1 cellular context compared by ENCODE assay signal in the genomic region with DNA sequence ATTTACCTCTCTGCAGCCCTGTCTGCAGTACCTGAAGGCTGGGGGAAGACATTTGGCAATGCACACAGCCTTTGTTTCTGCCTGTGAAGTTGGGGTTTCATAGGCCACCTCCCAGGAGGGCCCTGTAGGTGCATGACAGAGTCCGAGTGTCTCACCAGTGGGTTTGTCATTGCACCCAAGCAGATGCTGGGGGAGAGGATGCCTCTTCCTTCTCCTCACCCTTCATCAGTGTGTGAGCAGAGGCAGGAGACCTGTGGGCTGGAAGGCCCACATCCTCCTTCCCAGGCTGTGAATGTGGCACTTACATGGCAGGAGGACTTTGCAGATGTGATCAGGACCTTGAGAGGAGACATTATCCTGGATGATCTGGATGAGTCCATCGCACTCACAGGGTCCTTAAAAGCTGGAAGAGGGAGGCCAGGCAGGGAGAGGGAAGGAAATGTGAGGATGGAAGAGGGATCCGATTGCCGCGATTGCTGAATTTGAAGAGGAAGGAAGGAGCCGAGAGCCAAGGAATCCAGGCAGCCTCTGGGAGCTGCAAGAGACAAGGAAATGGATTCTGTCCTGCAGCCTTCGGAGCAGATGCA.
A peak's percentile ranks its signal among the peaks of the same experiment; 100 is the strongest.
TF ChIP-seq lines count a peak whose summit lies in the region.

No MANE protein-coding gene starts in this region.

TF ChIP-seq in HepG2, 621 proteins besides CTCF, POLR2A, EP300 and RAD21 (continued from another document and continues in another):
- TF ChIP-seq, protein P1, sequence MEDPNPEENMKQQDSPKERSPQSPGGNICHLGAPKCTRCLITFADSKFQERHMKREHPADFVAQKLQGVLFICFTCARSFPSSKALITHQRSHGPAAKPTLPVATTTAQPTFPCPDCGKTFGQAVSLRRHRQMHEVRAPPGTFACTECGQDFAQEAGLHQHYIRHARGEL (CRISPR knock-in tag; IDR thresholded peaks at IDR 0.05) = no peak
- peak; percentile 29; the same call in 1 of the 2 replicates for TF ChIP-seq ZNF574 (CRISPR knock-in tag; IDR thresholded peaks at IDR 0.05)
- TF ChIP-seq ETV6 (CRISPR knock-in tag; conservative IDR thresholded peaks at IDR 0.05) = no peak; the same call in 1 of the 2 replicates
- TF ChIP-seq SCMH1 (CRISPR knock-in tag; IDR thresholded peaks at IDR 0.05; ENCODE audit: borderline replicate concordance) = no peak
- TF ChIP-seq NFKB2 (CRISPR knock-in tag; IDR thresholded peaks at IDR 0.05; ENCODE audit: borderline replicate concordance) = peak; percentile 41; the same call in 1 of the 2 replicates
- peak; percentile 12 for TF ChIP-seq PHF5A (CRISPR knock-in tag; IDR thresholded peaks at IDR 0.05; ENCODE audit: low read depth, unreplicated experiment)
- TF ChIP-seq UBTF (CRISPR knock-in tag; IDR thresholded peaks at IDR 0.05) = no peak; the same call in none of the 2 replicates
- peak; percentile 23; the same call in 1 of the 2 replicates for TF ChIP-seq ZNF616 (CRISPR knock-in tag; IDR thresholded peaks at IDR 0.05; ENCODE audit: low read depth)
- TF ChIP-seq ZNF136 (CRISPR knock-in tag; IDR thresholded peaks at IDR 0.05; ENCODE audit: low read depth) = peak; percentile 70; the same call in 1 of the 2 replicates
- peak; percentile 81; the same call in 1 of the 2 replicates for TF ChIP-seq NRL (CRISPR knock-in tag; IDR thresholded peaks at IDR 0.05; ENCODE audit: borderline replicate concordance)
- TF ChIP-seq, protein P2, sequence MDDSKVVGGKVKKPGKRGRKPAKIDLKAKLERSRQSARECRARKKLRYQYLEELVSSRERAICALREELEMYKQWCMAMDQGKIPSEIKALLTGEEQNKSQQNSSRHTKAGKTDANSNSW (CRISPR knock-in tag; IDR thresholded peaks at IDR 0.05; ENCODE audit: borderline replicate concordance) = no peak
- TF ChIP-seq ZNF44 (CRISPR knock-in tag; IDR thresholded peaks at IDR 0.05) = 0 out of 2 replicates have a peak, but pooled peaks have one; percentile 41
- 0 out of 2 replicates have a peak, but pooled peaks have one; percentile 20 for TF ChIP-seq ZNF646 (CRISPR knock-in tag; IDR thresholded peaks at IDR 0.05)
- TF ChIP-seq ZSCAN25 (CRISPR knock-in tag; IDR thresholded peaks at IDR 0.05) = 0 out of 2 replicates have a peak, but pooled peaks have one; percentile 50
- no peak for TF ChIP-seq ZSCAN30 (CRISPR knock-in tag; IDR thresholded peaks at IDR 0.05)
- TF ChIP-seq, protein P3, sequence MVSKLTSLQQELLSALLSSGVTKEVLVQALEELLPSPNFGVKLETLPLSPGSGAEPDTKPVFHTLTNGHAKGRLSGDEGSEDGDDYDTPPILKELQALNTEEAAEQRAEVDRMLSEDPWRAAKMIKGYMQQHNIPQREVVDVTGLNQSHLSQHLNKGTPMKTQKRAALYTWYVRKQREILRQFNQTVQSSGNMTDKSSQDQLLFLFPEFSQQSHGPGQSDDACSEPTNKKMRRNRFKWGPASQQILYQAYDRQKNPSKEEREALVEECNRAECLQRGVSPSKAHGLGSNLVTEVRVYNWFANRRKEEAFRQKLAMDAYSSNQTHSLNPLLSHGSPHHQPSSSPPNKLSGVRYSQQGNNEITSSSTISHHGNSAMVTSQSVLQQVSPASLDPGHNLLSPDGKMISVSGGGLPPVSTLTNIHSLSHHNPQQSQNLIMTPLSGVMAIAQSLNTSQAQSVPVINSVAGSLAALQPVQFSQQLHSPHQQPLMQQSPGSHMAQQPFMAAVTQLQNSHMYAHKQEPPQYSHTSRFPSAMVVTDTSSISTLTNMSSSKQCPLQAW (CRISPR knock-in tag; IDR thresholded peaks at IDR 0.05) = peak; percentile 40; the same call in 1 of the 2 replicates
- no peak for TF ChIP-seq RCOR2 (CRISPR knock-in tag; IDR thresholded peaks at IDR 0.05)
- TF ChIP-seq GABPB1 (CRISPR knock-in tag; IDR thresholded peaks at IDR 0.05) = no peak
- no peak for TF ChIP-seq ZNF24 (IDR thresholded peaks at IDR 0.05)
- TF ChIP-seq, protein P4, sequence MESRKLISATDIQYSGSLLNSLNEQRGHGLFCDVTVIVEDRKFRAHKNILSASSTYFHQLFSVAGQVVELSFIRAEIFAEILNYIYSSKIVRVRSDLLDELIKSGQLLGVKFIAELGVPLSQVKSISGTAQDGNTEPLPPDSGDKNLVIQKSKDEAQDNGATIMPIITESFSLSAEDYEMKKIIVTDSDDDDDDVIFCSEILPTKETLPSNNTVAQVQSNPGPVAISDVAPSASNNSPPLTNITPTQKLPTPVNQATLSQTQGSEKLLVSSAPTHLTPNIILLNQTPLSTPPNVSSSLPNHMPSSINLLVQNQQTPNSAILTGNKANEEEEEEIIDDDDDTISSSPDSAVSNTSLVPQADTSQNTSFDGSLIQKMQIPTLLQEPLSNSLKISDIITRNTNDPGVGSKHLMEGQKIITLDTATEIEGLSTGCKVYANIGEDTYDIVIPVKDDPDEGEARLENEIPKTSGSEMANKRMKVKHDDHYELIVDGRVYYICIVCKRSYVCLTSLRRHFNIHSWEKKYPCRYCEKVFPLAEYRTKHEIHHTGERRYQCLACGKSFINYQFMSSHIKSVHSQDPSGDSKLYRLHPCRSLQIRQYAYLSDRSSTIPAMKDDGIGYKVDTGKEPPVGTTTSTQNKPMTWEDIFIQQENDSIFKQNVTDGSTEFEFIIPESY (CRISPR knock-in tag; IDR thresholded peaks at IDR 0.05) = 0 out of 2 replicates have a peak, but pooled peaks have one; percentile 8
- peak; percentile 16; the same call in 1 of the 2 replicates for TF ChIP-seq AKAP8 (CRISPR knock-in tag; IDR thresholded peaks at IDR 0.05)
- TF ChIP-seq SUZ12 (IDR thresholded peaks at IDR 0.05; ENCODE audit: low read depth, low read length) = no peak
- TF ChIP-seq HOXA3 (CRISPR knock-in tag; IDR thresholded peaks at IDR 0.05) = 0 out of 2 replicates have a peak, but pooled peaks have one; percentile 25
- no peak for TF ChIP-seq MNT (IDR thresholded peaks at IDR 0.05)
- peak; percentile 8; the same call in 1 of the 2 replicates for TF ChIP-seq ZNF292 (CRISPR knock-in tag; IDR thresholded peaks at IDR 0.05; ENCODE audit: borderline replicate concordance, low read depth)
- no peak for TF ChIP-seq HOXA9 (CRISPR knock-in tag; IDR thresholded peaks at IDR 0.05; ENCODE audit: borderline replicate concordance)
- peak; percentile 57 for TF ChIP-seq POLR2AphosphoS5 (IDR thresholded peaks at IDR 0.05; ENCODE audit: low read depth, low read length)
- TF ChIP-seq, protein P5, sequence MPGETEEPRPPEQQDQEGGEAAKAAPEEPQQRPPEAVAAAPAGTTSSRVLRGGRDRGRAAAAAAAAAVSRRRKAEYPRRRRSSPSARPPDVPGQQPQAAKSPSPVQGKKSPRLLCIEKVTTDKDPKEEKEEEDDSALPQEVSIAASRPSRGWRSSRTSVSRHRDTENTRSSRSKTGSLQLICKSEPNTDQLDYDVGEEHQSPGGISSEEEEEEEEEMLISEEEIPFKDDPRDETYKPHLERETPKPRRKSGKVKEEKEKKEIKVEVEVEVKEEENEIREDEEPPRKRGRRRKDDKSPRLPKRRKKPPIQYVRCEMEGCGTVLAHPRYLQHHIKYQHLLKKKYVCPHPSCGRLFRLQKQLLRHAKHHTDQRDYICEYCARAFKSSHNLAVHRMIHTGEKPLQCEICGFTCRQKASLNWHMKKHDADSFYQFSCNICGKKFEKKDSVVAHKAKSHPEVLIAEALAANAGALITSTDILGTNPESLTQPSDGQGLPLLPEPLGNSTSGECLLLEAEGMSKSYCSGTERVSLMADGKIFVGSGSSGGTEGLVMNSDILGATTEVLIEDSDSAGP (CRISPR knock-in tag; IDR thresholded peaks at IDR 0.05; ENCODE audit: borderline replicate concordance) = peak; percentile 50; the same call in 1 of the 2 replicates
- peak; percentile 12; the same call in 1 of the 2 replicates for TF ChIP-seq ZNF333 (CRISPR knock-in tag; IDR thresholded peaks at IDR 0.05; ENCODE audit: borderline replicate concordance)
- TF ChIP-seq, protein P6, sequence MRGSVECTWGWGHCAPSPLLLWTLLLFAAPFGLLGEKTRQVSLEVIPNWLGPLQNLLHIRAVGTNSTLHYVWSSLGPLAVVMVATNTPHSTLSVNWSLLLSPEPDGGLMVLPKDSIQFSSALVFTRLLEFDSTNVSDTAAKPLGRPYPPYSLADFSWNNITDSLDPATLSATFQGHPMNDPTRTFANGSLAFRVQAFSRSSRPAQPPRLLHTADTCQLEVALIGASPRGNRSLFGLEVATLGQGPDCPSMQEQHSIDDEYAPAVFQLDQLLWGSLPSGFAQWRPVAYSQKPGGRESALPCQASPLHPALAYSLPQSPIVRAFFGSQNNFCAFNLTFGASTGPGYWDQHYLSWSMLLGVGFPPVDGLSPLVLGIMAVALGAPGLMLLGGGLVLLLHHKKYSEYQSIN (CRISPR knock-in tag; IDR thresholded peaks at IDR 0.05; ENCODE audit: borderline replicate concordance) = no peak
- TF ChIP-seq SRY (CRISPR knock-in tag; IDR thresholded peaks at IDR 0.05) = 0 out of 2 replicates have a peak, but pooled peaks have one; percentile 40
- TF ChIP-seq ZKSCAN5 (CRISPR knock-in tag; IDR thresholded peaks at IDR 0.05) = no peak
